1 cellular context compared by ENCODE assay signal in the genomic region with DNA sequence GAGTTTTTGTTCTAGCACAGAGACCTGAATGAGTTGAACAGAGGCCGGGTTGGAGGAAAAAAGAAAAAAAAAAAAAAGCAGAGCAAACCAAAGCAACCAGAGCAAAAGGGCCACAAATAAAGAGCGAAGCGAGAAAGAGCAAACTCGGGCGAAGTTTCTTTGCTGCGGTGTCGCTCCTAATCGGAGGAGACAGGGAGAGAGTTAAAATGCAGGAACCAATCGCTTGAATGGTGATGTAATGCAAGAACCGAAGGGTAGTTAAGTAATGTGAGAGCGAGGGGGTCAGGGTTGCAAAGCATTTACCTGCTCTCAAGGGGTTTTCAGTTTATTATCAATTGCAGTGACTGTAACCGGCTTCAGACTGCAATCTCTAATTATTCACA.
TF ChIP-seq lines count a peak whose summit lies in the region.

No MANE protein-coding gene starts in this region.

TF ChIP-seq in HEK293, 187 proteins besides CTCF, POLR2A, EP300 and RAD21 (continued from another document):
- TF ChIP-seq, protein P1, sequence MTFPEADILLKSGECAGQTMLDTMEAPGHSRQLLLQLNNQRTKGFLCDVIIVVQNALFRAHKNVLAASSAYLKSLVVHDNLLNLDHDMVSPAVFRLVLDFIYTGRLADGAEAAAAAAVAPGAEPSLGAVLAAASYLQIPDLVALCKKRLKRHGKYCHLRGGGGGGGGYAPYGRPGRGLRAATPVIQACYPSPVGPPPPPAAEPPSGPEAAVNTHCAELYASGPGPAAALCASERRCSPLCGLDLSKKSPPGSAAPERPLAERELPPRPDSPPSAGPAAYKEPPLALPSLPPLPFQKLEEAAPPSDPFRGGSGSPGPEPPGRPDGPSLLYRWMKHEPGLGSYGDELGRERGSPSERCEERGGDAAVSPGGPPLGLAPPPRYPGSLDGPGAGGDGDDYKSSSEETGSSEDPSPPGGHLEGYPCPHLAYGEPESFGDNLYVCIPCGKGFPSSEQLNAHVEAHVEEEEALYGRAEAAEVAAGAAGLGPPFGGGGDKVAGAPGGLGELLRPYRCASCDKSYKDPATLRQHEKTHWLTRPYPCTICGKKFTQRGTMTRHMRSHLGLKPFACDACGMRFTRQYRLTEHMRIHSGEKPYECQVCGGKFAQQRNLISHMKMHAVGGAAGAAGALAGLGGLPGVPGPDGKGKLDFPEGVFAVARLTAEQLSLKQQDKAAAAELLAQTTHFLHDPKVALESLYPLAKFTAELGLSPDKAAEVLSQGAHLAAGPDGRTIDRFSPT (tag by site-specific recombination; IDR thresholded peaks at IDR 0.05): no peak
- no peak for TF ChIP-seq ZNF621 (tag by site-specific recombination; IDR thresholded peaks at IDR 0.05)
- TF ChIP-seq ZNF341 (tag by site-specific recombination; IDR thresholded peaks at IDR 0.05; ENCODE audit: low read depth): 0 out of 2 replicates have a peak, but pooled peaks have one; percentile 13
- no peak for TF ChIP-seq GLI2 (tag by site-specific recombination; IDR thresholded peaks at IDR 0.05; ENCODE audit: borderline replicate concordance, low read depth)
- TF ChIP-seq ZNF664 (tag by site-specific recombination; IDR thresholded peaks at IDR 0.05): no peak
- TF ChIP-seq ZSCAN23 (tag by site-specific recombination; IDR thresholded peaks at IDR 0.05): no peak
- peak; percentile 62; the same call in 1 of the 2 replicates for TF ChIP-seq IKZF3 (tag by site-specific recombination; IDR thresholded peaks at IDR 0.05)
- TF ChIP-seq WT1 (tag by site-specific recombination; IDR thresholded peaks at IDR 0.05): no peak
- TF ChIP-seq, protein P2, sequence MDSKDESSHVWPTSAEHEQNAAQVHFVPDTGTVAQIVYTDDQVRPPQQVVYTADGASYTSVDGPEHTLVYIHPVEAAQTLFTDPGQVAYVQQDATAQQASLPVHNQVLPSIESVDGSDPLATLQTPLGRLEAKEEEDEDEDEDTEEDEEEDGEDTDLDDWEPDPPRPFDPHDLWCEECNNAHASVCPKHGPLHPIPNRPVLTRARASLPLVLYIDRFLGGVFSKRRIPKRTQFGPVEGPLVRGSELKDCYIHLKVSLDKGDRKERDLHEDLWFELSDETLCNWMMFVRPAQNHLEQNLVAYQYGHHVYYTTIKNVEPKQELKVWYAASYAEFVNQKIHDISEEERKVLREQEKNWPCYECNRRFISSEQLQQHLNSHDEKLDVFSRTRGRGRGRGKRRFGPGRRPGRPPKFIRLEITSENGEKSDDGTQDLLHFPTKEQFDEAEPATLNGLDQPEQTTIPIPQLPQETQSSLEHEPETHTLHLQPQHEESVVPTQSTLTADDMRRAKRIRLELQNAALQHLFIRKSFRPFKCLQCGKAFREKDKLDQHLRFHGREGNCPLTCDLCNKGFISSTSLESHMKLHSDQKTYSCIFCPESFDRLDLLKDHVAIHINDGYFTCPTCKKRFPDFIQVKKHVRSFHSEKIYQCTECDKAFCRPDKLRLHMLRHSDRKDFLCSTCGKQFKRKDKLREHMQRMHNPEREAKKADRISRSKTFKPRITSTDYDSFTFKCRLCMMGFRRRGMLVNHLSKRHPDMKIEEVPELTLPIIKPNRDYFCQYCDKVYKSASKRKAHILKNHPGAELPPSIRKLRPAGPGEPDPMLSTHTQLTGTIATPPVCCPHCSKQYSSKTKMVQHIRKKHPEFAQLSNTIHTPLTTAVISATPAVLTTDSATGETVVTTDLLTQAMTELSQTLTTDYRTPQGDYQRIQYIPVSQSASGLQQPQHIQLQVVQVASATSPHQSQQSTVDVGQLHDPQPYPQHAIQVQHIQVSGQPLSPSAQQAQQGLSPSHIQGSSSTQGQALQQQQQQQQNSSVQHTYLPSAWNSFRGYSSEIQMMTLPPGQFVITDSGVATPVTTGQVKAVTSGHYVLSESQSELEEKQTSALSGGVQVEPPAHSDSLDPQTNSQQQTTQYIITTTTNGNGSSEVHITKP (tag by site-specific recombination; IDR thresholded peaks at IDR 0.05): peak; percentile 72
- no peak for TF ChIP-seq ZNF112 (tag by site-specific recombination; IDR thresholded peaks at IDR 0.05)
- no peak for TF ChIP-seq ZNF133 (tag by site-specific recombination; IDR thresholded peaks at IDR 0.05)
- no peak for TF ChIP-seq ZNF768 (tag by site-specific recombination; IDR thresholded peaks at IDR 0.05)
- TF ChIP-seq ZBTB17 (tag by site-specific recombination; IDR thresholded peaks at IDR 0.05): 0 out of 2 replicates have a peak, but pooled peaks have one; percentile 46
- no peak; the same call in 1 of the 2 replicates for TF ChIP-seq GLIS2 (tag by site-specific recombination; IDR thresholded peaks at IDR 0.05)
- TF ChIP-seq ZNF561 (tag by site-specific recombination; IDR thresholded peaks at IDR 0.05; ENCODE audit: borderline replicate concordance): no peak
- TF ChIP-seq ZNF600 (tag by site-specific recombination; IDR thresholded peaks at IDR 0.05): no peak
- no peak for TF ChIP-seq ZNF157 (tag by site-specific recombination; IDR thresholded peaks at IDR 0.05)
- TF ChIP-seq, protein P3, sequence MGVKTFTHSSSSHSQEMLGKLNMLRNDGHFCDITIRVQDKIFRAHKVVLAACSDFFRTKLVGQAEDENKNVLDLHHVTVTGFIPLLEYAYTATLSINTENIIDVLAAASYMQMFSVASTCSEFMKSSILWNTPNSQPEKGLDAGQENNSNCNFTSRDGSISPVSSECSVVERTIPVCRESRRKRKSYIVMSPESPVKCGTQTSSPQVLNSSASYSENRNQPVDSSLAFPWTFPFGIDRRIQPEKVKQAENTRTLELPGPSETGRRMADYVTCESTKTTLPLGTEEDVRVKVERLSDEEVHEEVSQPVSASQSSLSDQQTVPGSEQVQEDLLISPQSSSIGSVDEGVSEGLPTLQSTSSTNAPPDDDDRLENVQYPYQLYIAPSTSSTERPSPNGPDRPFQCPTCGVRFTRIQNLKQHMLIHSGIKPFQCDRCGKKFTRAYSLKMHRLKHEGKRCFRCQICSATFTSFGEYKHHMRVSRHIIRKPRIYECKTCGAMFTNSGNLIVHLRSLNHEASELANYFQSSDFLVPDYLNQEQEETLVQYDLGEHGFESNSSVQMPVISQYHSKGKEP (tag by site-specific recombination; IDR thresholded peaks at IDR 0.05): peak; percentile 71
- no peak for TF ChIP-seq GLIS1 (tag by site-specific recombination; IDR thresholded peaks at IDR 0.05)
- TF ChIP-seq ZNF433 (tag by site-specific recombination; IDR thresholded peaks at IDR 0.05; ENCODE audit: low read depth): no peak
- no peak for TF ChIP-seq ZNF146 (tag by site-specific recombination; IDR thresholded peaks at IDR 0.05)
